In genomic region chr7:876972-877311, GRCh38 we compare ENCODE assay signal across 7 cellular contexts. TPM values are rescaled to one million over a fixed set of nuclear protein-coding genes. Genes with fewer than 3 reads are reported as not detected.
DNase-seq lines count a peak whose midpoint lies in the region; ATAC-seq and TF ChIP-seq lines count a peak whose summit lies in the region.

No MANE protein-coding gene starts in this region.

- RAD21 ChIA-PET in HCT116 (lab: Charles Lee; ENCODE audit: low non-redundant PET in 1 of 2, low total read pairs in 2 of 2, uncharacterized antibody in 2 of 2, unreplicated experiment in 2 of 2), result no interaction called here

- no peaks in the 10 kb centered on the region for H3K9me3 Mint-ChIP-seq in neural progenitor cell

- peaks cover 20% of the 10 kb centered on the region for H3K36me3 Mint-ChIP-seq in neural progenitor cell

- peak overlapping the region; percentile 91 for H3K4me2 ChIP-seq in HCT116 (ENCODE audit: low read length)
- H3K4me2 ChIP-seq in neural progenitor cell, result peak overlapping the region; percentile 93

- no peak for TF ChIP-seq POLR2A in HCT116 (IDR thresholded peaks at IDR 0.05; ENCODE audit: borderline replicate concordance, extremely low read depth, insufficient read depth, insufficient read length)

- H3K27ac Mint-ChIP-seq in neural progenitor cell, result peak overlapping the region; percentile 37

- H4K20me1 ChIP-seq in HCT116 (ENCODE audit: insufficient read depth) (no peaks in the 10 kb centered on the region; the same call in 1 of the 2 replicates), neural progenitor cell (ENCODE audit: low read depth) (peaks cover 43% of the 10 kb centered on the region)

- no peaks in the 10 kb centered on the region for H3K9me3 ChIP-seq in HCT116 (ENCODE audit: control insufficient read depth in 1 of 2, insufficient read depth in 1 of 2, low read depth in 1 of 2, low read length in 2 of 2)
- H3K9me3 ChIP-seq in endocrine pancreas (ENCODE audit: control insufficient read depth, low read length), result no peaks in the 10 kb centered on the region
- no peaks in the 10 kb centered on the region for H3K9me3 ChIP-seq in neural progenitor cell (ENCODE audit: low read depth)

- no peaks in the 10 kb centered on the region for H3K9me2 ChIP-seq in HCT116 (ENCODE audit: insufficient read depth)

- POLR2A ChIA-PET in HCT116 (lab: Charles Lee), result no interaction called here

- peaks cover 11 to 26% of the 10 kb centered on the region in 2 experiments for H3K4me1 ChIP-seq in HCT116 (ENCODE audit: control insufficient read depth in 1 of 2, insufficient read depth in 2 of 2, low read length in 2 of 2)
- no peaks in the 10 kb centered on the region for H3K4me1 ChIP-seq in endocrine pancreas (ENCODE audit: control insufficient read depth, insufficient read depth, low read length)
- H3K4me1 ChIP-seq in neural progenitor cell, result peaks cover 9% of the 10 kb centered on the region

- H3K27me3 ChIP-seq in HCT116 (ENCODE audit: insufficient read depth, low read length) (no peaks in the 10 kb centered on the region), endocrine pancreas (ENCODE audit: control insufficient read depth, insufficient read depth, low read length) (no peaks in the 10 kb centered on the region), neural progenitor cell (no peaks in the 10 kb centered on the region)

- H3K79me2 ChIP-seq in HCT116 (ENCODE audit: insufficient read depth, low read length) (peaks cover 51% of the 10 kb centered on the region), neural progenitor cell (ENCODE audit: low read depth) (peaks cover 52% of the 10 kb centered on the region)

- intact Hi-C loops in HCT116 (cut with micrococcal nuclease), result no loop called here

- H3K27ac ChIP-seq in HCT116 (ENCODE audit: low read depth, low read length) (peak overlapping the region; percentile 83), neural progenitor cell (peak overlapping the region; percentile 10)

- H3K36me3 ChIP-seq in HCT116 (ENCODE audit: control insufficient read depth in 1 of 2, insufficient read depth in 2 of 2, low read length in 2 of 2) (peaks cover 6 to 19% of the 10 kb centered on the region in 2 experiments; a peak in 3 of 4 replicates), endocrine pancreas (ENCODE audit: control insufficient read depth, insufficient read depth, low read length) (peaks cover 5% of the 10 kb centered on the region), neural progenitor cell (no peaks in the 10 kb centered on the region)

- H3K9ac ChIP-seq in HCT116 (ENCODE audit: low read length) (peak overlapping the region; percentile 76), endocrine pancreas (ENCODE audit: control insufficient read depth, insufficient read depth, low read length) (peak overlapping the region; percentile 82), neural progenitor cell (peak overlapping the region; percentile 78)

- TF ChIP-seq RAD21 in HCT116 (IDR thresholded peaks at IDR 0.05; ENCODE audit: low read depth), result no peak

- H2AFZ ChIP-seq in HCT116 (ENCODE audit: low read depth, low read length, poor library complexity, severe bottlenecking), result no peak overlapping the region
- H2AFZ ChIP-seq in neural progenitor cell (replicated peaks), result no peak overlapping the region

- peaks cover 36% of the 10 kb centered on the region for H3F3A ChIP-seq in neural progenitor cell (ENCODE audit: low read depth)

- DNase-seq in GM12865 (ENCODE audit: low read depth) (peak; percentile 60), HCT116 (ENCODE audit: low read depth, low spot score) (no peak), OCI-M1 (lab: John Stamatoyannopoulos, UW) (peak; percentile 60), neural progenitor cell (ENCODE audit: low spot score) (no peak), SIG-M5 treated with dmso at 0.1 percent for 504 hours (lab: John Stamatoyannopoulos, UW; ENCODE audit: unreplicated experiment) (no peak), NCI-H510A (lab: John Stamatoyannopoulos, UW) (no peak)

- H3K4me3 Mint-ChIP-seq in neural progenitor cell, result peak overlapping the region; percentile 93

- peak; percentile 55 for ATAC-seq in HCT116

- H3K4me3 ChIP-seq in GM12865 (ENCODE audit: low read depth, low read length), result peak overlapping the region; percentile 93
- peak overlapping the region; percentile 83 to 85 for H3K4me3 ChIP-seq in HCT116 (replicated peaks in 1 of 2; ENCODE audit: low read depth in 1 of 2, low read length in 2 of 2)
- no peak overlapping the region for H3K4me3 ChIP-seq in endocrine pancreas (ENCODE audit: control insufficient read depth, insufficient read depth, low read length)
- peak overlapping the region; percentile 95 for H3K4me3 ChIP-seq in neural progenitor cell

- H3K27me3 Mint-ChIP-seq in neural progenitor cell (ENCODE audit: insufficient read depth, low read depth), result peaks cover 4% of the 10 kb centered on the region

- BruUV-seq in HCT116 (replicated peaks; lab: Mats Ljungman, UMichigan), result no TSS peak

- no peak for TF ChIP-seq CTCF in GM12865 (IDR thresholded peaks at IDR 0.05; ENCODE audit: insufficient read depth, low read depth, low read length, missing control alignments)
- TF ChIP-seq CTCF in HCT116 (IDR thresholded peaks at IDR 0.05 in 2 of 3, conservative IDR thresholded peaks at IDR 0.05 in 1 of 3; ENCODE audit: borderline replicate concordance in 1 of 3, insufficient read depth in 1 of 3, low read depth in 2 of 3, low read length in 2 of 3), result no peak
- no peak for TF ChIP-seq CTCF in neural progenitor cell (IDR thresholded peaks at IDR 0.05)

- CTCF ChIA-PET in HCT116 (lab: Charles Lee), result interaction anchor here (0.9 kb wide), 1 partner anchor 90 kb away, joined by 4 read pairs; no protein-coding TSS in a partner anchor

- H3K4me1 Mint-ChIP-seq in neural progenitor cell, result peaks cover 15% of the 10 kb centered on the region

TF ChIP-seq in HCT116, 20 proteins besides CTCF, POLR2A, EP300 and RAD21:
- peak; percentile 64; the same call in 1 of the 2 replicates for TF ChIP-seq ZFX (IDR thresholded peaks at IDR 0.05)
- TF ChIP-seq JUND (IDR thresholded peaks at IDR 0.05), result no peak

RNA-seq across cellular contexts. Expression of gene GET4, which starts 0.6 kb away (rescaled TPM):
- 44.8 TPM for total RNA-seq in HCT116 (2021; ENCODE audit: unreplicated experiment)
- 42.1 and 43.4 TPM in 2 replicates for polyA plus RNA-seq in HCT116 (2012)
- total RNA-seq in neural progenitor cell (ENCODE audit: low replicate concordance), result 17.2 and 35.7 TPM in 2 replicates

RNA-seq across cellular contexts. Expression of gene SUN1, which starts 44.7 kb away (rescaled TPM):
- total RNA-seq in HCT116 (2021; ENCODE audit: unreplicated experiment) (181 TPM), neural progenitor cell (ENCODE audit: low replicate concordance) (104 and 131 TPM in 2 replicates)
- 211 and 224 TPM in 2 replicates for polyA plus RNA-seq in HCT116 (2012)

Comparison
In these comparisons a context has a peak if more than half of its experiments do, and no peak if none do; other contexts are left out.
1. DNase-seq: peak in GM12865 (single experiment) and OCI-M1 (single experiment); none in HCT116 (single experiment), neural progenitor cell (single experiment), SIG-M5 treated with dmso at 0.1 percent for 504 hours (single experiment) and NCI-H510A (single experiment).
2. Peak in every context shown above with its lines, with median percentiles within 50 percentile points of each other: H3K9ac ChIP-seq.